In the genomic region with DNA sequence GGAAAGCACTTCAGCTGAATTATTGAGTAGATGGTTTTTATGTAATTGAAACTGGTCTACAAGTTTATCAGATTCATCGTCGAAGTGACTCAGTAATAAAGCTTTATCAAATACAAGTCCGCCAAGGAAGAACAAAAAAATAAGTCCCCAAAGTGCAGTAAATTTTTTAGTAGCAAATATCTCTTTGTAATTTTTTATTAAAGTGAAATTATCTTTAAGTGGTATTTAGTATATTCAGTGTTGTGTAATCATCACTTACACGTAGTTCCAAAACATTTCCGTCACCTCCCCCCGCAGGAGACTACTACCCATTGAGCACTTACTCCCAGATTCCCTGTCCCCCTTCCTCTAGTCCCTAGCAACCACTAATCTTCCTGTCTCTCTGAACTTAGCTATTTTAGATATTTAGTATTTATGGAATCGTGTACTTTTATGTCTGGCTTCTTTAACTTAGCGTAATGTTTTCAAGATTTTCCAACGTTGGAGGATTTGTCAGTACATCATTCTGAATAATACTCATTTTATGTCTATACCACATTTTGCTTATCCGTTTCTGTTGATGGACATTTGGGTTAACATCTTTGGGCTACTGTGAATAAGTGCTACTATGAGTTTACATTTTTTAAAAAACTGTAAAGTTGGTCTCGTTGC, we compare ENCODE assay signal across 8 cellular contexts. TPM values are rescaled to one million over a fixed set of nuclear protein-coding genes. Genes with fewer than 3 reads are reported as not detected.
DNase-seq lines count a peak whose midpoint lies in the region; ATAC-seq, FAIRE-seq and TF ChIP-seq lines count a peak whose summit lies in the region.

No MANE protein-coding gene starts in this region.

- peaks cover 27% of the 10 kb centered on the region for H3K4me1 ChIP-seq in ACC112 (ENCODE audit: control insufficient read depth, insufficient read depth, low read length, unreplicated experiment)
- peaks cover 5% of the 10 kb centered on the region for H3K4me1 ChIP-seq in colonic mucosa
- H3K4me1 ChIP-seq in lower lobe of right lung: peaks cover 46% of the 10 kb centered on the region
- H3K4me1 ChIP-seq in thymus (ENCODE audit: control insufficient read depth, insufficient read depth, low read length): peaks cover 29% of the 10 kb centered on the region

- H3K27ac ChIP-seq in ACC112 (ENCODE audit: low read depth, low read length) (peak overlapping the region; percentile 98), colonic mucosa (peak overlapping the region; percentile 97), lower lobe of right lung (peak overlapping the region; percentile 98), thymus (ENCODE audit: low read depth) (peak overlapping the region; percentile 100)

- intact Hi-C loops in colonic mucosa (cut with DNase I) (no loop called here), lower lobe of right lung (cut with DNase I) (no loop called here)

- FAIRE-seq in GM12891 (lab: Jason Lieb, UNC): no peak

- DNase-seq in GM12891 (ENCODE audit: insufficient read length, low spot score) (no peak), colonic mucosa (peak; percentile 58), lower lobe of right lung (no peak)

- H3K9me3 ChIP-seq in colonic mucosa (no peaks in the 10 kb centered on the region), lower lobe of right lung (no peaks in the 10 kb centered on the region), thymus (ENCODE audit: control insufficient read depth) (no peaks in the 10 kb centered on the region)

- peaks cover 61% of the 10 kb centered on the region for H3K79me2 ChIP-seq in ACC112 (ENCODE audit: control insufficient read depth, insufficient read depth, low read length, unreplicated experiment)

- TF ChIP-seq CTCF in colonic mucosa (IDR thresholded peaks at IDR 0.05): no peak
- TF ChIP-seq CTCF in lower lobe of right lung (IDR thresholded peaks at IDR 0.05): no peak

- under 1% methylated on average over 11 of the region's 11 CpGs for WGBS in thymus

- H3K27me3 ChIP-seq in ACC112 (ENCODE audit: insufficient read depth, low read length) (no peaks in the 10 kb centered on the region), colonic mucosa (no peaks in the 10 kb centered on the region), lower lobe of right lung (ENCODE audit: low read depth) (no peaks in the 10 kb centered on the region), thymus (ENCODE audit: control insufficient read depth, insufficient read depth) (no peaks in the 10 kb centered on the region)

- ATAC-seq in lower lobe of right lung (peak in 1 of 2 donors; percentile 59), GM21526 (IDR thresholded peaks at IDR 0.05; ENCODE audit: low FRiP score, unreplicated experiment) (no peak), GM19467 (IDR thresholded peaks at IDR 0.05; ENCODE audit: unreplicated experiment) (no peak)

- H3K36me3 ChIP-seq in ACC112 (ENCODE audit: insufficient read depth, low read length) (peaks cover 52% of the 10 kb centered on the region), colonic mucosa (peaks cover 5% of the 10 kb centered on the region), lower lobe of right lung (peaks cover 39% of the 10 kb centered on the region), thymus (ENCODE audit: control insufficient read depth, insufficient read depth) (peaks cover 30% of the 10 kb centered on the region)

- H3K4me3 ChIP-seq in ACC112 (ENCODE audit: low read depth, low read length) (peak overlapping the region; percentile 95), colonic mucosa (peak overlapping the region; percentile 49), lower lobe of right lung (peak overlapping the region; percentile 82), thymus (ENCODE audit: low read length) (peak overlapping the region; percentile 99)

- peak; percentile 49 for TF ChIP-seq POLR2A in GM12891 (IDR thresholded peaks at IDR 0.05; ENCODE audit: low read depth, low read length)

- H2AFZ ChIP-seq in ACC112 (ENCODE audit: low read length, unreplicated experiment): no peak overlapping the region

- peak overlapping the region; percentile 89 to 100 for H3K9ac ChIP-seq in colonic mucosa (ENCODE audit: low read depth in 2 of 2, low read length in 2 of 2)

TF ChIP-seq in GM12891, 5 proteins besides CTCF, POLR2A, EP300 and RAD21:
- TF ChIP-seq POLR2AphosphoS5 (IDR thresholded peaks at IDR 0.05; ENCODE audit: low read depth, low read length) (peak; percentile 61; the same call in 1 of the 2 replicates), TAF1 (IDR thresholded peaks at IDR 0.05; ENCODE audit: low read depth, low read length) (no peak)
TF ChIP-seq in GM12891: peak in this region for 1.

TF ChIP-seq in PFSK-1, 5 proteins besides CTCF, POLR2A, EP300 and RAD21:
- TF ChIP-seq TAF1 (IDR thresholded peaks at IDR 0.05; ENCODE audit: borderline replicate concordance, insufficient read depth, low read length) (no peak; the same call in 1 of the 2 replicates), SIN3A (IDR thresholded peaks at IDR 0.05; ENCODE audit: borderline replicate concordance, insufficient read depth, low read length) (peak; percentile 23; the same call in 1 of the 2 replicates), POLR2AphosphoS5 (IDR thresholded peaks at IDR 0.05; ENCODE audit: low read depth, low read length) (peak; percentile 73; the same call in 1 of the 2 replicates), FOXP2 (optimal IDR thresholded peaks at IDR 0.05; ENCODE audit: borderline replicate concordance, extremely low read depth, extremely low read length, insufficient read depth) (no peak), REST (IDR thresholded peaks at IDR 0.05; ENCODE audit: insufficient read depth in 1 of 2, low read depth in 2 of 2, low read length in 2 of 2) (no peak)

RNA-seq across cellular contexts. Expression of gene SRSF3, which starts 1.1 kb away (rescaled TPM):
- polyA plus RNA-seq in GM12891 (2012; ENCODE audit: low read depth, missing spikeins): 352 TPM
- polyA plus RNA-seq in PFSK-1 (2012; ENCODE audit: insufficient read length, low read depth): 235 TPM
- total RNA-seq in colonic mucosa (100 to 1,000 TPM; 252 to 372 TPM), lower lobe of right lung (180 TPM)
- 299 TPM for polyA plus RNA-seq in thymus

RNA-seq across cellular contexts. Expression of gene STK38, which starts 48.0 kb away (rescaled TPM):
- 8.4 TPM for polyA plus RNA-seq in GM12891 (2012; ENCODE audit: low read depth, missing spikeins)
- 15.7 TPM for polyA plus RNA-seq in PFSK-1 (2012; ENCODE audit: insufficient read length, low read depth)
- 10 to 100 TPM; 55.9 to 83.4 TPM for total RNA-seq in colonic mucosa
- 35.0 TPM for total RNA-seq in lower lobe of right lung
- polyA plus RNA-seq in thymus: 50.0 TPM

Comparison
In these comparisons a context has a peak if more than half of its experiments do, and no peak if none do; other contexts are left out.
1. H3K4me3 ChIP-seq: peak in every context shown above with its lines; median percentile 99 in thymus; 95 in ACC112; 82 in lower lobe of right lung; 49 in colonic mucosa.